In genomic region chr6:43912598-43913387, GRCh38 we compare ENCODE assay signal across 1 cellular context.
TF ChIP-seq lines count a peak whose summit lies in the region.

No MANE protein-coding gene starts in this region.

TF ChIP-seq in A549, 52 proteins besides CTCF, POLR2A, EP300 and RAD21 (continued from another document):
- no peak for TF ChIP-seq JUNB (IDR thresholded peaks at IDR 0.05)
- TF ChIP-seq CHD2 (IDR thresholded peaks at IDR 0.05; ENCODE audit: low read length, partially characterized antibody): no peak
- TF ChIP-seq FOXS1 (CRISPR knock-in tag; IDR thresholded peaks at IDR 0.05): no peak
- TF ChIP-seq ELK1 (IDR thresholded peaks at IDR 0.05; ENCODE audit: low read depth, low read length): no peak
- no peak for TF ChIP-seq NR3C1 (IDR thresholded peaks at IDR 0.05)
TF ChIP-seq in A549: peak in this region for 0.
